Comparison of ENCODE assay signal across 35 cellular contexts in genomic region chr5:113205323-113205722, GRCh38.
A peak's percentile ranks its signal among the peaks of the same experiment; 100 is the strongest.
DNase-seq lines count a peak whose midpoint lies in the region; ATAC-seq, FAIRE-seq and TF ChIP-seq lines count a peak whose summit lies in the region.
"Had no signal": no experiment of that assay in that cellular context is flagged by ENCODE, and none has a peak within 500 bp of the region (broad histone marks: within the 10 kb centered on the region; RNA-seq: fewer than 3 reads in every experiment).

No MANE protein-coding gene starts in this region.

- no peaks in the 10 kb centered on the region for H3K27me3 Mint-ChIP-seq in type B pancreatic cell

- no peak overlapping the region for H2AK5ac ChIP-seq in neuronal stem cell (ENCODE audit: low read depth, low read length)

- peaks cover 4% of the 10 kb centered on the region for H3K36me3 Mint-ChIP-seq in type B pancreatic cell
- H3K36me3 Mint-ChIP-seq: activated naive CD4-positive, alpha-beta T cell treated with anti-CD3 and anti-CD28 coated beads, Interleukin-2, amount 50 U/mL, for 24 hours had no signal

- H4K20me1 ChIP-seq in HepG2 (ENCODE audit: insufficient read depth, low read length), result no peaks in the 10 kb centered on the region

- no peak overlapping the region for H3K4ac ChIP-seq in neuronal stem cell (ENCODE audit: low read length)

- no peak overlapping the region for H4K91ac ChIP-seq in neuronal stem cell (ENCODE audit: low read depth, low read length, poor library complexity)

- no peaks in the 10 kb centered on the region for H3K79me1 ChIP-seq in neuronal stem cell (ENCODE audit: low read depth, low read length)

- no TSS peak for BruUV-seq in HepG2 (replicated peaks; lab: Mats Ljungman, UMichigan)

- no peaks in the 10 kb centered on the region for H3K9me3 ChIP-seq in HepG2 (ENCODE audit: low read length)
- no peaks in the 10 kb centered on the region for H3K9me3 ChIP-seq in sigmoid colon
- peaks cover 0 to 4% of the 10 kb centered on the region in 2 donors for H3K9me3 ChIP-seq in neuronal stem cell (replicated peaks in 1 of 2; ENCODE audit: control insufficient read depth in 2 of 2, insufficient read depth in 1 of 2, low read depth in 1 of 2, low read length in 2 of 2)
- H3K9me3 ChIP-seq: lower lobe of right lung, MG63, ovary had no signal

- H3K27ac Mint-ChIP-seq in type B pancreatic cell, result peak overlapping the region; percentile 25
- H3K27ac Mint-ChIP-seq: activated naive CD4-positive, alpha-beta T cell treated with anti-CD3 and anti-CD28 coated beads, Interleukin-2, amount 50 U/mL, for 24 hours; activated T-helper 2 cell treated with anti-CD3 and anti-CD28 coated beads, Interferon-gamma antibody, Interleukin-2, Interleukin-4, amounts not matched to agents 10 μg/mL and 5 μg/mL and 100 μg/mL, durations not matched to agents 14 hours and 24 hours and 36 hours; HFFc6 had no signal

- no peaks in the 10 kb centered on the region for H3K36me3 ChIP-seq in HepG2 (replicated peaks in 1 of 2; ENCODE audit: control insufficient read depth in 1 of 2, insufficient read depth in 2 of 2, low read length in 2 of 2)
- no peaks in the 10 kb centered on the region for H3K36me3 ChIP-seq in sigmoid colon
- no peaks in the 10 kb centered on the region for H3K36me3 ChIP-seq in neuronal stem cell (replicated peaks in 1 of 2; ENCODE audit: control insufficient read depth in 2 of 2, insufficient read depth in 2 of 2, low read length in 2 of 2)
- H3K36me3 ChIP-seq: lower lobe of right lung, MG63, ovary had no signal

- no peak overlapping the region for H2BK12ac ChIP-seq in neuronal stem cell (ENCODE audit: low read length)

- peak; percentile 69 for FAIRE-seq in HepG2 (lab: Jason Lieb, UNC)
- FAIRE-seq: colon had no signal

- in situ Hi-C loops in HepG2 (cut with HindIII; ENCODE audit: extremely low pct_ligation_motif_present, low pct_unique_long_range_greater_than_20kb), result no loop called here

- H4K8ac ChIP-seq in neuronal stem cell (ENCODE audit: low read depth, low read length), result no peak overlapping the region

- TF ChIP-seq EP300 in HepG2 (IDR thresholded peaks at IDR 0.05; ENCODE audit: low read depth in 2 of 2, low read length in 2 of 2) (peak in 1 of 2 experiments; percentile 52; a peak in 1 of 4 replicates), HepG2 (CRISPR knock-in tag; IDR thresholded peaks at IDR 0.05; ENCODE audit: borderline replicate concordance) (no peak), sigmoid colon (IDR thresholded peaks at IDR 0.05) (no peak)

- TF ChIP-seq RAD21 in HepG2 (CRISPR knock-in tag; IDR thresholded peaks at IDR 0.05), result no peak

- H2BK15ac ChIP-seq in neuronal stem cell (ENCODE audit: low read length), result no peak overlapping the region

- H3K4me1 Mint-ChIP-seq in type B pancreatic cell (ENCODE audit: unreplicated experiment), result peaks cover 53% of the 10 kb centered on the region
- H3K4me1 Mint-ChIP-seq: activated naive CD4-positive, alpha-beta T cell treated with anti-CD3 and anti-CD28 coated beads, Interleukin-2, amount 50 U/mL, for 24 hours had no signal

- peak; percentile 6 for DNase-seq in SKM-1 treated with dmso at 0.1 percent for 144 hours (lab: John Stamatoyannopoulos, UW; ENCODE audit: unreplicated experiment)
- no peak for DNase-seq in SKM-1 (lab: John Stamatoyannopoulos, UW; ENCODE audit: unreplicated experiment)
- peak; percentile 61 for DNase-seq in choroid plexus epithelial cell (ENCODE audit: low read depth)
- DNase-seq in HepG2 (ENCODE audit: low spot score), result peak; percentile 50
- no peak for DNase-seq in type B pancreatic cell (ENCODE audit: extremely low spot score, unreplicated experiment)
- DNase-seq in sigmoid colon, result no peak
- no peak for DNase-seq in HuH-7 (ENCODE audit: low spot score)
- DNase-seq in neuronal stem cell (ENCODE audit: low spot score), result no peak
- DNase-seq: activated CD4-positive, alpha-beta T cell treated with anti-CD3 and anti-CD28 coated beads for 48 hours; activated CD8-positive, alpha-beta memory T cell treated with anti-CD3 and anti-CD28 coated beads for 24 hours; activated T-cell treated with anti-CD3 and anti-CD28 coated beads for 4 hours; DMS79; foreskin fibroblast; GDM1; GM23248; HFFc6; islet precursor cell; KG1; lower lobe of right lung; MG63; NCI-H1105 treated with DMSO at 0.1 percent for 48 hours; NCI-H2029; NCI-H524 treated with DMSO at 0.1 percent for 48 hours; nephron progenitor cell; NK-92 treated with Interleukin-12 subunit alpha and Interleukin-12 subunit beta, amount 100 ng/mL, for 24 hours; ovary; Right ventricle myocardium superior; stimulated activated naive CD4-positive, alpha-beta T cell; T1000 had no signal

- peaks cover 4% of the 10 kb centered on the region for H3K9me3 Mint-ChIP-seq in type B pancreatic cell
- H3K9me3 Mint-ChIP-seq: activated naive CD4-positive, alpha-beta T cell treated with anti-CD3 and anti-CD28 coated beads, Interleukin-2, amount 50 U/mL, for 24 hours; activated T-helper 2 cell treated with anti-CD3 and anti-CD28 coated beads, Interferon-gamma antibody, Interleukin-2, Interleukin-4, amounts not matched to agents 10 μg/mL and 5 μg/mL and 100 μg/mL, durations not matched to agents 14 hours and 24 hours and 36 hours; HFFc6; nephron progenitor cell had no signal

- H3K79me2 ChIP-seq in HepG2 (ENCODE audit: insufficient read depth, low read length), result no peaks in the 10 kb centered on the region

- H2AFZ ChIP-seq in HepG2 (ENCODE audit: low read length), result no peak overlapping the region
- H2AFZ ChIP-seq in neuronal stem cell (ENCODE audit: low read length), result no peak overlapping the region
- H2AFZ ChIP-seq: GM23248 had no signal

- H3K4me3 ChIP-seq in choroid plexus epithelial cell (ENCODE audit: low read depth, low read length) (no peak overlapping the region), HepG2 (replicated peaks in 1 of 3; ENCODE audit: insufficient read depth in 1 of 3, low read depth in 2 of 3, low read length in 3 of 3) (no peak overlapping the region), sigmoid colon (no peak overlapping the region), neuronal stem cell (ENCODE audit: low read length in 2 of 2) (no peak overlapping the region)
- H3K4me3 ChIP-seq: GM23248, lower lobe of right lung, MG63, ovary, smooth muscle cell had no signal

- H3K27me3 ChIP-seq in HepG2 (ENCODE audit: control insufficient read depth in 1 of 2, insufficient read depth in 2 of 2, low read length in 2 of 2) (peaks cover 0 to 8% of the 10 kb centered on the region in 2 experiments; a peak in 1 of 5 replicates), sigmoid colon (no peaks in the 10 kb centered on the region), neuronal stem cell (ENCODE audit: control insufficient read depth in 3 of 3, insufficient read depth in 3 of 3, low read depth in 1 of 3, low read length in 3 of 3) (peaks cover 0 to 22% (median 0%) of the 10 kb centered on the region in 3 experiments)
- H3K27me3 ChIP-seq: MG63, ovary had no signal

- intact Hi-C loops in HepG2 (cut with micrococcal nuclease; ENCODE audit: unreplicated experiment) (no loop called here), sigmoid colon (cut with DNase I) (no loop called here)

- no peak overlapping the region for H2BK5ac ChIP-seq in neuronal stem cell (ENCODE audit: low read length)

- ATAC-seq in HepG2, result peak; percentile 49
- ATAC-seq: lower lobe of right lung had no signal

- POLR2A ChIA-PET in HepG2 (lab: Yijun Ruan, JAX), result interaction anchor here (0.8 kb wide), 1 partner anchor 229 kb away, joined by 3 read pairs; the partner anchor contains the start of gene DCP2

- TF ChIP-seq POLR2A in HepG2 (IDR thresholded peaks at IDR 0.05; ENCODE audit: insufficient read depth in 1 of 2, low read depth in 2 of 2, low read length in 2 of 2) (no peak), sigmoid colon (IDR thresholded peaks at IDR 0.05) (no peak)

- no peak overlapping the region for H3K9ac ChIP-seq in HepG2 (ENCODE audit: insufficient read depth, low read depth, low read length)
- no peak overlapping the region for H3K9ac ChIP-seq in neuronal stem cell (ENCODE audit: low read depth, low read length, poor library complexity)
- H3K9ac ChIP-seq: GM23248 had no signal

- CTCF ChIA-PET in HepG2 (lab: Yijun Ruan, JAX; ENCODE audit: low intra/inter-chr PET ratio, low total read pairs), result no interaction called here

- TF ChIP-seq CTCF in choroid plexus epithelial cell (conservative IDR thresholded peaks at IDR 0.05; ENCODE audit: low read depth, low read length) (no peak), HepG2 (CRISPR knock-in tag; IDR thresholded peaks at IDR 0.05) (no peak), type B pancreatic cell (conservative IDR thresholded peaks at IDR 0.05) (no peak), sigmoid colon (IDR thresholded peaks at IDR 0.05) (no peak)

- no peak overlapping the region for H3K18ac ChIP-seq in neuronal stem cell (ENCODE audit: low read length)

- H2BK120ac ChIP-seq in neuronal stem cell (ENCODE audit: low read depth, low read length), result no peak overlapping the region

- H3K27ac ChIP-seq in HepG2 (ENCODE audit: extremely low read length, insufficient read depth, low read length) (peak overlapping the region; percentile 3), sigmoid colon (no peak overlapping the region), neuronal stem cell (replicated peaks; ENCODE audit: low read length) (no peak overlapping the region)
- H3K27ac ChIP-seq: C4-2B, GM23248, lower lobe of right lung, ovary, VCaP had no signal

- 0% methylated on average over 1 of the region's 1 CpG for WGBS in HepG2 (ENCODE audit: low lambda C conversion rate)
- WGBS in sigmoid colon, 2 donors, result 85 to 86% methylated on average over 1 of the region's 1 CpG
- WGBS in neuronal stem cell (ENCODE audit: extremely low coverage in 2 of 2, insufficient read length in 2 of 2, insufficient replicate concordance in 1 of 2), 2 donors, result no CpG with 5 or more reads among the region's 1 CpG

- H3K4me3 Mint-ChIP-seq in type B pancreatic cell, result no peak overlapping the region
- H3K4me3 Mint-ChIP-seq: activated naive CD4-positive, alpha-beta T cell treated with anti-CD3 and anti-CD28 coated beads, Interleukin-2, amount 50 U/mL, for 24 hours; HFFc6; nephron progenitor cell had no signal

- H3K4me1 ChIP-seq in HepG2 (ENCODE audit: insufficient read depth, low read length) (peaks cover 38% of the 10 kb centered on the region), sigmoid colon (no peaks in the 10 kb centered on the region), neuronal stem cell (ENCODE audit: control insufficient read depth in 2 of 2, insufficient read depth in 1 of 2, low read depth in 1 of 2, low read length in 2 of 2) (peaks cover 3 to 20% of the 10 kb centered on the region in 2 donors)

- H3K23ac ChIP-seq in neuronal stem cell (ENCODE audit: low read depth, low read length, poor library complexity), result no peak overlapping the region

- H3K14ac ChIP-seq in neuronal stem cell (ENCODE audit: low read length), result no peak overlapping the region

- H3K4me2 ChIP-seq in HepG2 (ENCODE audit: low read depth, low read length), result peak overlapping the region; percentile 30; the same call in 1 of the 2 replicates
- H3K4me2 ChIP-seq in neuronal stem cell (ENCODE audit: insufficient read depth, low read length, poor library complexity, severe bottlenecking), result no peak overlapping the region
- H3K4me2 ChIP-seq: smooth muscle cell had no signal

Comparison
In these comparisons a context has a peak if more than half of its experiments do, and no peak if none do; other contexts are left out.
1. DNase-seq: peak in SKM-1 treated with dmso at 0.1 percent for 144 hours (single experiment), choroid plexus epithelial cell (single experiment) and HepG2 (single experiment); none in SKM-1 (single experiment), type B pancreatic cell (single experiment), sigmoid colon (single experiment), HuH-7 (single experiment) and neuronal stem cell (single experiment).